In genomic region chr22:29128891-29129643, GRCh38 we compare ENCODE assay signal across 14 cellular contexts. TPM values are rescaled to one million over a fixed set of nuclear protein-coding genes. Genes with fewer than 3 reads are reported as not detected.
DNase-seq lines count a peak whose midpoint lies in the region; ATAC-seq, FAIRE-seq and TF ChIP-seq lines count a peak whose summit lies in the region.
"Had no signal": no experiment of that assay in that cellular context is flagged by ENCODE, and none has a peak within 500 bp of the region (broad histone marks: within the 10 kb centered on the region; RNA-seq: fewer than 3 reads in every experiment).

No MANE protein-coding gene starts in this region.

- TF ChIP-seq CTCF in K562 (IDR thresholded peaks at IDR 0.05 in 2 of 3, conservative IDR thresholded peaks at IDR 0.05 in 1 of 3; ENCODE audit: insufficient read depth in 2 of 3, low read depth in 1 of 3, low read length in 3 of 3): no peak
- TF ChIP-seq CTCF in gastroesophageal sphincter (IDR thresholded peaks at IDR 0.05): no peak
- TF ChIP-seq CTCF in GM10266 (IDR thresholded peaks at IDR 0.05; ENCODE audit: control insufficient read depth, insufficient read depth, low read depth, missing control alignments): no peak
- TF ChIP-seq CTCF in ovary (IDR thresholded peaks at IDR 0.05): no peak

- 46% methylated on average over 8 of the region's 11 CpGs for WGBS in K562 (ENCODE audit: insufficient coverage, low coverage, missing lambda C conversion rate)
- WGBS in aorta, 2 donors: 49 to 65% methylated on average over 11 of the region's 11 CpGs
- 60 to 73% methylated on average over 1 to 9 of the region's 11 CpGs for WGBS in gastroesophageal sphincter (ENCODE audit: low coverage in 1 of 2), 2 donors
- WGBS in ovary, 3 donors: 87 to 89% (median 87%) methylated on average over 11 of the region's 11 CpGs

- intact Hi-C loops in Right ventricle myocardium inferior (cut with DNase I): no loop called here
- intact Hi-C loops in Right ventricle myocardium superior (cut with DNase I): no loop called here
- intact Hi-C loops in K562 (cut with micrococcal nuclease): no loop called here
- intact Hi-C loops in aorta (cut with DNase I): no loop called here
- intact Hi-C loops in ovary (cut with DNase I): no loop called here

- no TSS peak for BruUV-seq in K562 (replicated peaks; lab: Mats Ljungman, UMichigan)

- H2AFZ ChIP-seq in K562 (ENCODE audit: low read depth, low read length): 0 out of 2 replicates have a peak overlapping the region, but pooled peaks have one; percentile 61

- H3K9me3 ChIP-seq in K562 (replicated peaks; ENCODE audit: control insufficient read depth, insufficient read depth, low read depth, low read length) (no peaks in the 10 kb centered on the region), aorta (ENCODE audit: control insufficient read depth, low read length) (no peaks in the 10 kb centered on the region), gastroesophageal sphincter (no peaks in the 10 kb centered on the region), ovary (no peaks in the 10 kb centered on the region)

- CTCF ChIA-PET in K562 (lab: Yijun Ruan, JAX; ENCODE audit: low intra/inter-chr PET ratio): no interaction called here

- H3K4me1 ChIP-seq in K562 (replicated peaks in 1 of 2; ENCODE audit: control insufficient read depth in 2 of 2, insufficient read depth in 2 of 2, low read length in 2 of 2) (peaks cover 4 to 15% of the 10 kb centered on the region in 2 experiments; a peak in 2 of 5 replicates), aorta (ENCODE audit: control insufficient read depth in 1 of 2, insufficient read depth in 2 of 2, low read length in 2 of 2) (no peaks in the 10 kb centered on the region), gastroesophageal sphincter (peaks cover 0 to 3% (median 0%) of the 10 kb centered on the region in 3 donors), ovary (ENCODE audit: insufficient read depth) (no peaks in the 10 kb centered on the region)

- ATAC-seq in Right ventricle myocardium inferior (peak; percentile 6), Right ventricle myocardium superior (ENCODE audit: poor library complexity) (no peak), K562 (peak; percentile 43), aorta (ENCODE audit: low FRiP score) (peak; percentile 65), gastroesophageal sphincter (no peak)
- ATAC-seq: naive thymus-derived CD8-positive, alpha-beta T cell had no signal

- H3K27ac ChIP-seq in K562 (ENCODE audit: extremely low read depth, low read depth, low read length) (peak overlapping the region; percentile 42; the same call in 2 of the 3 replicates), aorta (ENCODE audit: low read depth in 1 of 2, low read length in 2 of 2) (no peak overlapping the region), gastroesophageal sphincter (no peak overlapping the region), ovary (no peak overlapping the region)
- H3K27ac ChIP-seq: brain microvascular endothelial cell had no signal

- POLR2A ChIA-PET in K562 (lab: Yijun Ruan, JAX): interaction anchor here (0.6 to 1.0 kb wide), 2 partner anchors 21 to 131 kb away, joined by 3 to 4 read pairs; no protein-coding TSS in a partner anchor

- no peaks in the 10 kb centered on the region for H3K36me3 ChIP-seq in K562 (ENCODE audit: control insufficient read depth, insufficient read depth, low read length)
- peaks cover 0 to 3% of the 10 kb centered on the region in 2 donors for H3K36me3 ChIP-seq in aorta (ENCODE audit: control insufficient read depth in 1 of 2, insufficient read depth in 2 of 2, low read length in 1 of 2)
- peaks cover 0 to 26% of the 10 kb centered on the region in 2 donors for H3K36me3 ChIP-seq in gastroesophageal sphincter
- no peaks in the 10 kb centered on the region for H3K36me3 ChIP-seq in ovary
- H3K36me3 ChIP-seq: brain microvascular endothelial cell had no signal

- no peaks in the 10 kb centered on the region for H4K20me1 ChIP-seq in K562 (replicated peaks; ENCODE audit: control insufficient read depth, insufficient read depth, low read length)

- FAIRE-seq in K562 (lab: Jason Lieb, UNC): no peak
- FAIRE-seq: H54 had no signal

- no peak for TF ChIP-seq RAD21 in K562 (CRISPR knock-in tag; conservative IDR thresholded peaks at IDR 0.05 in 1 of 2, IDR thresholded peaks at IDR 0.05 in 1 of 2)

- DNase-seq in Right ventricle myocardium inferior (ENCODE audit: missing footprints) (no peak), Right ventricle myocardium superior (no peak), K562 (ENCODE audit: extremely low read depth in 1 of 4, low spot score in 3 of 4) (peak in 1 of 4 experiments; percentile 25), myocyte (ENCODE audit: low read depth) (peak; percentile 82), aorta (no peak), GM10266 (ENCODE audit: extremely low spot score) (no peak), ovary (no peak)
- DNase-seq: activated CD4-positive, CD25-positive, alpha-beta regulatory T cell treated with anti-CD3 and anti-CD28 coated beads, Interleukin-2, amount 50 U/mL, for 72 hours; brain microvascular endothelial cell; naive thymus-derived CD8-positive, alpha-beta T cell; NCI-H1417 treated with DMSO at 0.1 percent for 48 hours; stimulated activated CD4-positive, alpha-beta T cell treated with anti-CD3 and anti-CD28 coated beads, Interleukin-12 subunit alpha, Interleukin-12 subunit beta, amount 100 ng/mL, for 4 hours had no signal

- peak overlapping the region in 1 of 2 experiments; percentile 4; a peak in 1 of 4 replicates for H3K9ac ChIP-seq in K562 (ENCODE audit: insufficient read depth in 1 of 2, low read depth in 2 of 2, low read length in 2 of 2)

- no peak for TF ChIP-seq POLR2A in K562 (conservative IDR thresholded peaks at IDR 0.05)
- TF ChIP-seq POLR2A in gastroesophageal sphincter (IDR thresholded peaks at IDR 0.05): no peak
- TF ChIP-seq POLR2A in ovary (IDR thresholded peaks at IDR 0.05): no peak

- no peaks in the 10 kb centered on the region for H3K27me3 ChIP-seq in K562 (ENCODE audit: control insufficient read depth in 2 of 2, insufficient read depth in 2 of 2, low read length in 2 of 2)
- no peaks in the 10 kb centered on the region for H3K27me3 ChIP-seq in aorta (ENCODE audit: control insufficient read depth in 1 of 2, insufficient read depth in 2 of 2, low read length in 1 of 2)
- no peaks in the 10 kb centered on the region for H3K27me3 ChIP-seq in gastroesophageal sphincter
- no peaks in the 10 kb centered on the region for H3K27me3 ChIP-seq in ovary
- H3K27me3 ChIP-seq: brain microvascular endothelial cell had no signal

- no peak overlapping the region for H3K4me3 ChIP-seq in K562
- no peak overlapping the region for H3K4me3 ChIP-seq in aorta (ENCODE audit: low read length in 2 of 2)
- H3K4me3 ChIP-seq in gastroesophageal sphincter: no peak overlapping the region
- no peak overlapping the region for H3K4me3 ChIP-seq in ovary

- in situ Hi-C loops in K562 (cut with MboI): no loop called here

- H3K79me2 ChIP-seq in K562 (ENCODE audit: control insufficient read depth, insufficient read depth, low read length): no peaks in the 10 kb centered on the region

- no peaks in the 10 kb centered on the region for H3K9me1 ChIP-seq in K562 (ENCODE audit: control insufficient read depth, insufficient read depth, low read length)

- H3K4me2 ChIP-seq in K562 (ENCODE audit: insufficient read depth, low read length): peak overlapping the region; percentile 23; the same call in 1 of the 2 replicates

- TF ChIP-seq EP300 in K562 (IDR thresholded peaks at IDR 0.05; ENCODE audit: low read length) (no peak), gastroesophageal sphincter (IDR thresholded peaks at IDR 0.05) (no peak), ovary (IDR thresholded peaks at IDR 0.05) (no peak)

TF ChIP-seq in K562, 482 proteins besides CTCF, POLR2A, EP300 and RAD21 (continues in another document):
- no peak for TF ChIP-seq RCOR1 (IDR thresholded peaks at IDR 0.05; ENCODE audit: borderline replicate concordance in 1 of 2, low read depth in 2 of 2, low read length in 2 of 2)

RNA-seq across cellular contexts. Expression of gene KREMEN1, which starts 56.2 kb away (rescaled TPM):
- 48.8 TPM for total RNA-seq in Right ventricle myocardium inferior
- 49.9 TPM for total RNA-seq in Right ventricle myocardium superior
- total RNA-seq in K562 (2011; cell fraction: chromatin; rRNA removed; ENCODE audit: low replicate concordance): 3.6 and 5.0 TPM in 2 replicates
- 4.2 and 4.5 TPM in 2 replicates for total RNA-seq in K562 (2011; cell fraction: nucleolus; rRNA removed)
- total RNA-seq in K562 (2011; cell fraction: nucleoplasm; rRNA removed): 5.6 and 6.4 TPM in 2 replicates
- total RNA-seq in K562 (2014; rRNA removed): 3.8 and 5.1 TPM in 2 replicates
- 3.8 and 4.3 TPM in 2 replicates for total RNA-seq in K562 (2014; rRNA removed; fragmentation: Illumina TruSeq; extraction: Trizol)
- 5.0 and 6.1 TPM in 2 replicates for total RNA-seq in K562 (2015; rRNA removed; fragmentation: Illumina TruSeq; extraction: Trizol)
- total RNA-seq in K562 (2021): 8.8 and 11.5 TPM in 2 replicates
- polyA plus RNA-seq in K562 (2011; rRNA removed): 2.2 and 3.2 TPM in 2 replicates
- 3.2 and 6.4 TPM in 2 replicates for polyA plus RNA-seq in K562 (2011; cell fraction: cytosol; rRNA removed)
- 1.1 and 3.0 TPM in 2 replicates for polyA plus RNA-seq in K562 (2011; cell fraction: nucleus; rRNA removed)
- 6.8 and 12.0 TPM in 2 replicates for polyA plus RNA-seq in K562 (2012)
- polyA plus RNA-seq in K562 (2014; fragmentation: Illumina TruSeq; extraction: Trizol): 8.9 and 10.1 TPM in 2 replicates
- 1 to 10 TPM in 1 of 2 experiments, under 1 TPM in 1; 0.69 to 1.3 TPM for polyA plus RNA-seq in K562 (2014; fragmentation: Nextera tagmentation; extraction: Ambion mirVana)
- polyA plus RNA-seq in K562 (2014; rRNA removed): 4.5 and 4.9 TPM in 2 replicates
- polyA minus RNA-seq in K562 (2011; rRNA and poly(A)+ RNA removed): 1.3 and 2.4 TPM in 2 replicates
- 2.7 and 4.5 TPM in 2 replicates for polyA minus RNA-seq in K562 (2011; cell fraction: cytosol; rRNA and poly(A)+ RNA removed)
- polyA minus RNA-seq in K562 (2011; cell fraction: nucleus; rRNA and poly(A)+ RNA removed): 0.33 and 0.54 TPM in 2 replicates
- total RNA-seq in myocyte: 78.1 and 84.1 TPM in 2 replicates
- 34.6 TPM for polyA plus RNA-seq in myocyte (2012)
- 10 to 100 TPM; 13.4 to 19.1 TPM for total RNA-seq in aorta
- polyA plus RNA-seq in aorta: 1 to 10 TPM; 1.9 to 3.6 TPM
- 10 to 100 TPM in 2 of 4 donors, 1 to 10 TPM in 2; 7.5 to 17.4 (median 10.8) TPM for total RNA-seq in gastroesophageal sphincter
- 10 to 100 TPM; 20.5 to 49.5 (median 40.1) TPM for total RNA-seq in ovary
- 10 to 100 TPM; 15.4 to 32.6 TPM for polyA plus RNA-seq in ovary
- total RNA-seq: naive thymus-derived CD8-positive, alpha-beta T cell had no signal
- polyA plus RNA-seq: naive thymus-derived CD8-positive, alpha-beta T cell had no signal

Comparison
In these comparisons a context has a peak if more than half of its experiments do, and no peak if none do; other contexts are left out.
1. ATAC-seq: peak in Right ventricle myocardium inferior (single experiment), K562 (single experiment) and aorta (single experiment); none in Right ventricle myocardium superior (single experiment) and gastroesophageal sphincter (single experiment).